11 cellular contexts compared by ENCODE assay signal in the genomic region with DNA sequence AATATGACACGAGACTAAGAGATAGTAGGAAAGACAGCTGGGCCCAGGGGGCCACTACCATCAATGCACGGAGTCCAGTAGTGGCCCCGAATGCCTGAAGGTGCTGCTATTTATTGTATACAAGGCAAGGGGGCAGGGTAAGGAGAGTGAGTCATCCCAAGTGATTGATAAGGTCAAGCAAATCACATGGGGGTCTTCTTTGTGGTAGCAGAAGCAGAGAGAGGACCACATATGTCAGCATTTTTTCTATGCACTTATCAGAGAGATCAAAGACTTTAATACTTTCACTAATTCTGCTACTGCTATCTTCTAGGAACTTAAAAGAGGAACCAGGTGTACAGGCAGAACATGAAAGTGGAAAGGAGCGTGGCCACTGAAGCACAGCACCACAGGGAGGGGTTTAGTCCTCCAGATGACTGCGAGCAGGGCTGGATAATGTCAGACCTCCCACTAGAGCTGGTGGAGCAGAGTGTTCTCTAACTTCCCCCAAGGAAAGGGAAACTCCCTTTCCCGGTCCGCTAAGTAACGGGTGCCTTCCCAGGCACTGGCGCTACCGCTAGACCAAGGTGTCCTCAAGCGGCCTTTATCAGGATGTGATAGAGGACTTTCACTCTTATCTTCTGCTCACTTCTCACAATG. TPM values are rescaled to one million over a fixed set of nuclear protein-coding genes. Genes with fewer than 3 reads are reported as not detected.
DNase-seq lines count a peak whose midpoint lies in the region; TF ChIP-seq lines count a peak whose summit lies in the region.
"Had no signal": no experiment of that assay in that cellular context is flagged by ENCODE, and none has a peak within 500 bp of the region (broad histone marks: within the 10 kb centered on the region; RNA-seq: fewer than 3 reads in every experiment).

No MANE protein-coding gene starts in this region.

- no peaks in the 10 kb centered on the region for H3K9me2 ChIP-seq in DOHH2 (replicated peaks; ENCODE audit: control insufficient read depth, low read length)

- H3K36me3 ChIP-seq in DOHH2 (ENCODE audit: control insufficient read depth, low read length) (no peaks in the 10 kb centered on the region), HEK293 (ENCODE audit: control insufficient read depth in 2 of 2, insufficient read depth in 1 of 2, low read length in 2 of 2) (no peaks in the 10 kb centered on the region; a peak in 1 of 3 replicates), muscle layer of colon (ENCODE audit: insufficient read depth, low read length) (no peaks in the 10 kb centered on the region), breast epithelium (no peaks in the 10 kb centered on the region)

- H3K4me3 ChIP-seq in DOHH2 (ENCODE audit: low read length) (peak overlapping the region; percentile 38), HEK293 (ENCODE audit: low read depth, low read length) (no peak overlapping the region), muscle layer of colon (ENCODE audit: low read depth in 1 of 2, low read length in 2 of 2) (no peak overlapping the region), breast epithelium (no peak overlapping the region)

- TF ChIP-seq CTCF in DOHH2 (IDR thresholded peaks at IDR 0.05; ENCODE audit: low read depth, low read length, poor library complexity, severe bottlenecking) (no peak), HEK293 (tag by site-specific recombination; IDR thresholded peaks at IDR 0.05) (no peak), breast epithelium (IDR thresholded peaks at IDR 0.05) (no peak)

- peaks cover 3% of the 10 kb centered on the region; the same call in 1 of the 2 replicates for H4K20me1 ChIP-seq in DOHH2 (ENCODE audit: control insufficient read depth, insufficient read depth, low read depth, low read length)

- no peak for TF ChIP-seq POLR2A in breast epithelium (IDR thresholded peaks at IDR 0.05)

- peak overlapping the region; percentile 5 for H3K9ac ChIP-seq in muscle layer of colon (ENCODE audit: low read length)

- intact Hi-C loops in breast epithelium (cut with DNase I; ENCODE audit: low total_unique reads), result no loop called here

- no peaks in the 10 kb centered on the region for H3K79me2 ChIP-seq in DOHH2 (ENCODE audit: control insufficient read depth, low read length)

- DNase-seq in SIG-M5 treated with dmso at 0.1 percent for 504 hours (lab: John Stamatoyannopoulos, UW; ENCODE audit: unreplicated experiment), result peak; percentile 48
- no peak for DNase-seq in breast epithelium (ENCODE audit: low spot score in 2 of 2)
- DNase-seq in stimulated activated CD4-positive, alpha-beta T cell treated with anti-CD3 and anti-CD28 coated beads, Interleukin-15, amount 100 ng/mL, for 24 hours, result no peak
- no peak for DNase-seq in caudate nucleus (lab: John Stamatoyannopoulos, UW)
- DNase-seq in C1 segment of cervical spinal cord (lab: John Stamatoyannopoulos, UW), result no peak
- DNase-seq: DMS53; NCI-H524 treated with DMSO at 0.1 percent for 48 hours; stimulated activated CD4-positive, alpha-beta T cell treated with anti-CD3 and anti-CD28 coated beads, Interleukin-1b, Interleukin-23, amount 100 ng/mL, for 48 hours had no signal

- POLR2A ChIA-PET in HEK293 (lab: Yijun Ruan, JAX), result interaction anchor here (1.2 to 1.4 kb wide), 3 partner anchors 16 to 26 kb away, joined by 3 to 4 read pairs (median 4); a partner anchor contains a TSS

- peak overlapping the region; percentile 66 for H3K4me2 ChIP-seq in DOHH2 (ENCODE audit: low read length)

- H3K9me3 ChIP-seq in DOHH2 (ENCODE audit: control insufficient read depth, insufficient read depth, low read length) (no peaks in the 10 kb centered on the region), HEK293 (ENCODE audit: control insufficient read depth, insufficient read depth, low read depth, low read length) (no peaks in the 10 kb centered on the region), muscle layer of colon (ENCODE audit: low read length) (no peaks in the 10 kb centered on the region), breast epithelium (no peaks in the 10 kb centered on the region)

- peaks cover 18% of the 10 kb centered on the region for H3F3A ChIP-seq in DOHH2 (ENCODE audit: control insufficient read depth, insufficient read depth)

- H3K4me1 ChIP-seq in DOHH2 (ENCODE audit: control insufficient read depth, low read length) (peaks cover 47% of the 10 kb centered on the region), HEK293 (ENCODE audit: control insufficient read depth, insufficient read depth, low read length) (peaks cover 17% of the 10 kb centered on the region; the same call in 1 of the 2 replicates), muscle layer of colon (ENCODE audit: insufficient read depth, low read length) (peaks cover 18% of the 10 kb centered on the region), breast epithelium (peaks cover 4 to 5% of the 10 kb centered on the region in 2 donors)

- CTCF ChIA-PET in HEK293 (lab: Yijun Ruan, JAX), result interaction anchor here (0.6 to 1.7 kb wide), 7 partner anchors 16 to 607 kb away, joined by 3 to 5 read pairs (median 3); no protein-coding TSS in a partner anchor

- H3K27ac ChIP-seq in DOHH2 (ENCODE audit: low read depth, low read length) (no peak overlapping the region), HEK293 (ENCODE audit: extremely low read depth, low read depth, low read length) (no peak overlapping the region), muscle layer of colon (ENCODE audit: low read depth, low read length) (peak overlapping the region; percentile 73), breast epithelium (no peak overlapping the region), caudate nucleus (ENCODE audit: low read depth, low read length) (no peak overlapping the region)

- H3K27me3 ChIP-seq in DOHH2 (ENCODE audit: control insufficient read depth, low read length), result peaks cover 45% of the 10 kb centered on the region
- no peaks in the 10 kb centered on the region for H3K27me3 ChIP-seq in muscle layer of colon (ENCODE audit: control insufficient read depth in 1 of 2, insufficient read depth in 2 of 2, low read length in 2 of 2)
- no peaks in the 10 kb centered on the region for H3K27me3 ChIP-seq in breast epithelium

TF ChIP-seq in HEK293, 187 proteins besides CTCF, POLR2A, EP300 and RAD21:
- peak; percentile 43; the same call in 1 of the 2 replicates for TF ChIP-seq WT1 (tag by site-specific recombination; IDR thresholded peaks at IDR 0.05)
- no peak for TF ChIP-seq ZNF19 (tag by site-specific recombination; IDR thresholded peaks at IDR 0.05; ENCODE audit: low read depth)
- TF ChIP-seq GLIS1 (tag by site-specific recombination; IDR thresholded peaks at IDR 0.05), result 0 out of 2 replicates have a peak, but pooled peaks have one; percentile 24
- peak; percentile 41; the same call in 1 of the 2 replicates for TF ChIP-seq PRDM1 (tag by site-specific recombination; IDR thresholded peaks at IDR 0.05)
TF ChIP-seq in HEK293: peak in this region for 3.

RNA-seq across cellular contexts. Expression of a gene that starts 26.4 kb away (rescaled TPM):
- 10 to 100 TPM in 1 of 3 donors, 1 to 10 TPM in 2; 6.1 to 15.4 (median 7.2) TPM for total RNA-seq in breast epithelium
